10 cellular contexts compared by ENCODE assay signal in genomic region chr1:236534164-236534651, GRCh38. TPM values are rescaled to one million over a fixed set of nuclear protein-coding genes. Genes with fewer than 3 reads are reported as not detected.
DNase-seq lines count a peak whose midpoint lies in the region; ATAC-seq, FAIRE-seq and TF ChIP-seq lines count a peak whose summit lies in the region.
"Had no signal": no experiment of that assay in that cellular context is flagged by ENCODE, and none has a peak within 500 bp of the region (broad histone marks: within the 10 kb centered on the region; RNA-seq: fewer than 3 reads in every experiment).

No MANE protein-coding gene starts in this region.

- DNase-seq in EL (peak; percentile 75), T-helper 22 cell (ENCODE audit: low read depth) (peak; percentile 24), bronchial epithelial cell (ENCODE audit: low read depth) (peak; percentile 76), skeletal muscle cell (ENCODE audit: low read depth) (peak; percentile 32), superior temporal gyrus (ENCODE audit: extremely low spot score) (no peak), T1000 (lab: John Stamatoyannopoulos, UW) (no peak), mesenteric fat pad (ENCODE audit: low spot score) (no peak)
- DNase-seq: amniotic stem cell, small intestine had no signal

- FAIRE-seq in bronchial epithelial cell (lab: Jason Lieb, UNC): no peak
- FAIRE-seq: small intestine had no signal

- no peak overlapping the region for H3K4me3 ChIP-seq in bronchial epithelial cell (ENCODE audit: low read depth, low read length)
- no peak overlapping the region for H3K4me3 ChIP-seq in skeletal muscle cell (ENCODE audit: low read depth, low read length)

- H3K36me3 ChIP-seq in bronchial epithelial cell (ENCODE audit: control insufficient read depth, insufficient read depth, low read length): peaks cover 13% of the 10 kb centered on the region

- TF ChIP-seq CTCF in bronchial epithelial cell (IDR thresholded peaks at IDR 0.05; ENCODE audit: insufficient read depth, low read length, severe bottlenecking): no peak

- no peak for ATAC-seq in GM21529 (IDR thresholded peaks at IDR 0.05; ENCODE audit: unreplicated experiment)

- no peaks in the 10 kb centered on the region for H3K27me3 ChIP-seq in bronchial epithelial cell (ENCODE audit: control insufficient read depth, insufficient read depth, low read length)

RNA-seq across cellular contexts. Expression of gene LGALS8, which starts 10.4 kb away (rescaled TPM):
- 49.2 and 53.0 TPM in 2 replicates for total RNA-seq in bronchial epithelial cell
- total RNA-seq in mesenteric fat pad: 77.9 TPM

Comparison
In these comparisons a context has a peak if more than half of its experiments do, and no peak if none do; other contexts are left out.
1. DNase-seq: peak in EL (single experiment), T-helper 22 cell (single experiment), bronchial epithelial cell (single experiment) and skeletal muscle cell (single experiment); none in superior temporal gyrus (single experiment), T1000 (single experiment) and mesenteric fat pad (single experiment).